ENCODE assay signal across 8 cellular contexts in the genomic region with DNA sequence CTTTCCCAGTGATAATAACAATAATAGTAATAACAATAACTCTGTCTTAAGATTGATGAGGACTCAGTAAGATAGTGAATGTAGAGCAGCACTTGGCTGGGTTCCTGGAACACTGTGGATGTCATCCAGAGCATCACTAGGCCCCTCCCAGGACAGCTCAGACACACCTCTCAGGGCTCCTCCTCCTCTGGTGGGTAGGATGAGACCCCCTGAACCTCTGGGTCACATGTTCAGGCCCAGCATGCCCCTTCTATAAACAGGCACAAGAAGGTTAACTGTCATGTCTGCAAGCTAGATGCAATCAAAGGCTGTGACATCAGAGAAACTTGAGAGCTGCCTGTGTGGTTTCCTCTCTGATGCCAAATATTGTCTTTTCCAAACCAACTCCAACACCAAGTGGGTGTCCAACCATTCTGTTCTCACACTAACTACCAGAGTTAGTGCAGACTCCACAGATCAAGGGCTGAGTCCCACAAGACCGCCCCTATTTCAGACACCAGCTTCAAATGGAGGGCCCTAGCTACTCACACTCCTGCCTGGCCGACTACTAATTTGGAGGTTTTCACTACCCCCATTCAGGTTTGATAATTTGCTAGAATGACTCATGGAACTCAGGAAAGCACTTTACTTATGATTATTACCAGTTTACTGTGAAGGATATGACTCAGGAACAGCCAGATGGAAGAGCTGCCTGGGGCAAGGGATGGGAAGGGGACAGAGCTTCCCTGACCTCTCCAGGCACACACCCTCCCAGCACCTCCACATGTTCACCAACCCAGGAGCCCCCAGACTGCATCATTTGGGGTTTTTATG. TPM values are rescaled to one million over a fixed set of nuclear protein-coding genes. Genes with fewer than 3 reads are reported as not detected.
DNase-seq lines count a peak whose midpoint lies in the region; ATAC-seq lines count a peak whose summit lies in the region.

No MANE protein-coding gene starts in this region.

- H3K4me1 Mint-ChIP-seq in activated naive CD8-positive, alpha-beta T cell treated with anti-CD3 and anti-CD28 coated beads for 36 hours = peaks cover 27% of the 10 kb centered on the region

- DNase-seq in DMS53 (lab: John Stamatoyannopoulos, UW) (peak; percentile 90), HS-27A (ENCODE audit: low read depth) (peak; percentile 83), lung microvascular endothelial cell (ENCODE audit: low read depth in 2 of 2) (peak; percentile 52 to 94), UCSD-AML1 (lab: John Stamatoyannopoulos, UW; ENCODE audit: unreplicated experiment) (no peak), NCI-H524 treated with DMSO at 0.1 percent for 48 hours (lab: John Stamatoyannopoulos, UW) (no peak), NCI-H524 (lab: John Stamatoyannopoulos, UW) (no peak)
- peak; percentile 59 for DNase-seq in activated naive CD8-positive, alpha-beta T cell treated with anti-CD3 and anti-CD28 coated beads for 36 hours

- no peaks in the 10 kb centered on the region for H3K36me3 Mint-ChIP-seq in activated naive CD8-positive, alpha-beta T cell treated with anti-CD3 and anti-CD28 coated beads for 36 hours

- H3K9me3 Mint-ChIP-seq in activated naive CD8-positive, alpha-beta T cell treated with anti-CD3 and anti-CD28 coated beads for 36 hours = no peaks in the 10 kb centered on the region

- H3K4me3 Mint-ChIP-seq in activated naive CD8-positive, alpha-beta T cell treated with anti-CD3 and anti-CD28 coated beads for 36 hours = no peak overlapping the region

- peaks cover 3% of the 10 kb centered on the region for H3K27me3 Mint-ChIP-seq in activated naive CD8-positive, alpha-beta T cell treated with anti-CD3 and anti-CD28 coated beads for 36 hours

- peak overlapping the region; percentile 80 for H3K27ac Mint-ChIP-seq in activated naive CD8-positive, alpha-beta T cell treated with anti-CD3 and anti-CD28 coated beads for 36 hours

- ATAC-seq in GM18498 (IDR thresholded peaks at IDR 0.05; ENCODE audit: unreplicated experiment) = no peak

RNA-seq across cellular contexts. Expression of a gene that starts 46.4 kb away (rescaled TPM):
- 100 to 1,000 TPM; 549 to 557 TPM for total RNA-seq in activated naive CD8-positive, alpha-beta T cell treated with anti-CD3 and anti-CD28 coated beads for 36 hours
- total RNA-seq in lung microvascular endothelial cell = 392 and 474 TPM in 2 replicates

Comparison
In these comparisons a context has a peak if more than half of its experiments do, and no peak if none do; other contexts are left out.
1. DNase-seq: peak in DMS53 (single experiment), HS-27A (single experiment), activated naive CD8-positive, alpha-beta T cell treated with anti-CD3 and anti-CD28 coated beads for 36 hours (single experiment) and lung microvascular endothelial cell (2 of 2); none in UCSD-AML1 (single experiment), NCI-H524 treated with DMSO at 0.1 percent for 48 hours (single experiment) and NCI-H524 (0 of 2).